ENCODE assay signal across 13 cellular contexts in the genomic region with DNA sequence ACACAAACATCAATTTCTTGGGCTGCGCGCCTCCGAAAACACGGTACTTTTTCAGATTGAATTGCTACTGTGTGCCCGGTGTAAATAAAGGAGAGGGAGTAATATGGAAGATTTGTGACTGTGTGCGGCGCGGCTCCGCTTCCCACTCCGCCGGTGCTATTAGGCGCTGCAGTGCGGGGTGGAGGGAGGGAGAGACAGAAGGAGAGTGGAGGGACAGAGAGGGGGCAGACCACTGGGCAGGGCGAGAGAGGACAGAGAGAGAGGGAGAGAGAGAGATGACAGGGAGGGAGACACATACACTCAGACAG. TPM values are rescaled to one million over a fixed set of nuclear protein-coding genes. Genes with fewer than 3 reads are reported as not detected.
A peak's percentile ranks its signal among the peaks of the same experiment; 100 is the strongest.
DNase-seq lines count a peak whose midpoint lies in the region; ATAC-seq, FAIRE-seq and TF ChIP-seq lines count a peak whose summit lies in the region.
"Had no signal": no experiment of that assay in that cellular context is flagged by ENCODE, and none has a peak within 500 bp of the region (broad histone marks: within the 10 kb centered on the region; RNA-seq: fewer than 3 reads in every experiment).

No MANE protein-coding gene starts in this region.

- H3K4me1 ChIP-seq in kidney (ENCODE audit: control insufficient read depth in 1 of 2, insufficient read depth in 1 of 2, low read depth in 1 of 2, low read length in 2 of 2), result peaks cover 6 to 10% of the 10 kb centered on the region in 2 donors
- peaks cover 27 to 30% of the 10 kb centered on the region in 2 donors for H3K4me1 ChIP-seq in gastrocnemius medialis

- FAIRE-seq in kidney (lab: Jason Lieb, UNC), result no peak

- H3K9me3 ChIP-seq in kidney (ENCODE audit: control insufficient read depth in 1 of 2, low read length in 2 of 2) (no peaks in the 10 kb centered on the region), gastrocnemius medialis (no peaks in the 10 kb centered on the region)

- peak; percentile 80 for DNase-seq in NCI-H1092 treated with DMSO at 0.1 percent for 48 hours (lab: John Stamatoyannopoulos, UW)
- DNase-seq in NCI-H1092 (lab: John Stamatoyannopoulos, UW), result no peak
- peak; percentile 35 for DNase-seq in kidney
- DNase-seq in gastrocnemius medialis, result peak; percentile 1 to 12
- DNase-seq in SW 1271 (lab: John Stamatoyannopoulos, UW), result no peak
- no peak for DNase-seq in NCI-H128 (lab: John Stamatoyannopoulos, UW; ENCODE audit: unreplicated experiment)
- DNase-seq: activated CD4-positive, alpha-beta T cell treated with anti-CD3 and anti-CD28 coated beads for 48 hours; naive B cell; PC-9 had no signal

- no peak for TF ChIP-seq POLR2A in gastrocnemius medialis (IDR thresholded peaks at IDR 0.05)

- ATAC-seq in gastrocnemius medialis, result peak; percentile 20 to 35
- ATAC-seq in HG02970 (IDR thresholded peaks at IDR 0.05; ENCODE audit: low FRiP score, unreplicated experiment), result no peak
- ATAC-seq: esophagus mucosa had no signal

- H3K36me3 ChIP-seq in kidney (ENCODE audit: control insufficient read depth in 1 of 2, insufficient read depth in 2 of 2, low read length in 2 of 2) (no peaks in the 10 kb centered on the region), gastrocnemius medialis (no peaks in the 10 kb centered on the region)

- no peak for TF ChIP-seq CTCF in kidney (IDR thresholded peaks at IDR 0.05; ENCODE audit: borderline replicate concordance, extremely low read depth, insufficient read depth)
- no peak for TF ChIP-seq CTCF in gastrocnemius medialis (IDR thresholded peaks at IDR 0.05 in 4 of 5, conservative IDR thresholded peaks at IDR 0.05 in 1 of 5)

- in situ Hi-C loops in gastrocnemius medialis (cut with MboI; ENCODE audit: low sequenced_read_pairs in 4 of 4), result loop anchor here in 1 of 4 donors (25.0 kb wide), 1 partner anchor 123 kb away; no protein-coding TSS in a partner anchor

- no peaks in the 10 kb centered on the region for H3K27me3 ChIP-seq in gastrocnemius medialis

- no peak overlapping the region for H3K4me3 ChIP-seq in kidney (ENCODE audit: low read length in 2 of 2)
- H3K4me3 ChIP-seq in gastrocnemius medialis, result no peak overlapping the region
- H3K4me3 ChIP-seq: PC-9 had no signal

- intact Hi-C loops in kidney (cut with DNase I) (no loop called here), gastrocnemius medialis (cut with DNase I; ENCODE audit: low total_unique reads) (no loop called here)

- H3K27ac ChIP-seq in angular gyrus (ENCODE audit: low read depth, low read length) (peak overlapping the region; percentile 59), kidney (ENCODE audit: low read depth in 2 of 2, low read length in 2 of 2) (no peak overlapping the region), gastrocnemius medialis (peak overlapping the region in 3 of 4 donors; percentile 13 to 80 (median 22))
- H3K27ac ChIP-seq: 22Rv1, PC-9 had no signal

- no peak overlapping the region for H3K9ac ChIP-seq in kidney (ENCODE audit: low read length in 2 of 2)

RNA-seq across cellular contexts. Expression of a gene that starts 24.8 kb away (rescaled TPM):
- total RNA-seq in kidney, result 232 TPM
- not detected for polyA plus RNA-seq in kidney (ENCODE audit: insufficient read depth, low read depth, low replicate concordance)
- total RNA-seq in gastrocnemius medialis, result not detected

RNA-seq across cellular contexts. Expression of a gene that starts 53.2 kb away (rescaled TPM):
- total RNA-seq in kidney (25.4 TPM), gastrocnemius medialis (10 to 100 TPM; 19.8 to 39.3 (median 31.9) TPM)
- polyA plus RNA-seq in kidney (ENCODE audit: insufficient read depth, low read depth, low replicate concordance), result 18.8 TPM

Comparison
In these comparisons a context has a peak if more than half of its experiments do, and no peak if none do; other contexts are left out.
1. DNase-seq: peak in NCI-H1092 treated with DMSO at 0.1 percent for 48 hours (single experiment), kidney (single experiment) and gastrocnemius medialis (2 of 2); none in NCI-H1092 (single experiment), SW 1271 (0 of 2) and NCI-H128 (single experiment).
2. H3K27ac ChIP-seq: peak in angular gyrus (single experiment) and gastrocnemius medialis (3 of 4); none in kidney (0 of 2).
3. RNA of a gene that starts 24.8 kb away (total RNA-seq): 232 TPM in kidney (single experiment); not detected in gastrocnemius medialis; every median in the first group is over 100 times any median in the second.